In the genomic region with DNA sequence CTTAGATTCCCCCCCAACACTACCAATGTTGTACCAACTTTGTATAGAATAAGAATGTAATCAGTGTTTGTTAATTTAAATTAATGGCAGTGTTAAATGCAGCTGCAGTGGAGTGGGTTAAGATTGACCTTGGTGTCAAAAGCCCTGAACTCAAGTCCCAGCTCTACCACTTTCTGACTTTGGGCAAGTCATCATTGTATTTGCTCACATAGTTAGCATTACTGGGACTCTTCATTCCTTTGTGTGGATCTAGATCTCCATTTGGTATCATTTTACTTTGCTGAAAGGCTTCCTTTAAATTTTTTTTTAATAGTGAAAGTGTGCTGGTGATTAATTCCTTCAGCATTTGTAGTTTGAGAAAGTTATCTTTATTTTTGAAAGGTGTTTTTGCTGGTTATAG, we compare ENCODE assay signal across 30 cellular contexts.
"Had no signal": no experiment of that assay in that cellular context is flagged by ENCODE, and none has a peak within 500 bp of the region (broad histone marks: within the 10 kb centered on the region; RNA-seq: fewer than 3 reads in every experiment).

No MANE protein-coding gene starts in this region.

- H3K36me3 Mint-ChIP-seq: activated naive CD8-positive, alpha-beta T cell treated with anti-CD3 and anti-CD28 coated beads for 36 hours had no signal

- H3K27ac Mint-ChIP-seq: activated CD4-positive, alpha-beta memory T cell treated with anti-CD3 and anti-CD28 coated beads, Interleukin-2, amount 10 ng/mL, durations not matched to agents 7 days and 5 days; activated CD4-positive, alpha-beta T cell treated with anti-CD3 and anti-CD28 coated beads, Interleukin-2, amount 10 ng/mL, durations not matched to agents 7 days and 5 days; activated naive CD8-positive, alpha-beta T cell treated with anti-CD3 and anti-CD28 coated beads for 36 hours; activated naive CD8-positive, alpha-beta T cell treated with anti-CD3 and anti-CD28 coated beads, Interleukin-2, amount 50 U/mL, for 24 hours; activated T-cell treated with anti-CD3 and anti-CD28 coated beads, Interleukin-2, amount 50 U/mL, for 24 hours; activated T-cell treated with anti-CD3 and anti-CD28 coated beads, Interleukin-2, amount 50 U/mL, for 72 hours; T-helper 17 cell; T-helper 2 cell treated with Interferon-gamma antibody and Interleukin-4, amounts not matched to agents 5 μg/mL and 100 μg/mL, for 36 hours had no signal

- H3K27ac ChIP-seq: adrenal gland, body of pancreas, epithelial cell of prostate, esophagus squamous epithelium had no signal

- DNase-seq: activated CD4-positive, alpha-beta memory T cell treated with anti-CD3 and anti-CD28 coated beads, Interleukin-2, amount 10 ng/mL, durations not matched to agents 7 days and 5 days; activated CD4-positive, alpha-beta T cell treated with anti-CD3 and anti-CD28 coated beads for 1 hour; activated CD4-positive, alpha-beta T cell treated with anti-CD3 and anti-CD28 coated beads for 4 hours; activated CD4-positive, alpha-beta T cell treated with anti-CD3 and anti-CD28 coated beads, Interleukin-2, amount 10 ng/mL, durations not matched to agents 7 days and 5 days; activated CD4-positive, alpha-beta T cell treated with anti-CD3 and anti-CD28 coated beads, Interleukin-2, amount 50 U/mL, for 4 hours; activated CD8-positive, alpha-beta memory T cell treated with anti-CD3 and anti-CD28 coated beads, Interleukin-2, amount 50 U/mL, for 48 hours; activated gamma-delta T cell; activated naive CD4-positive, alpha-beta T cell; activated naive CD4-positive, alpha-beta T cell treated with anti-CD3 and anti-CD28 coated beads, Interleukin-2, amount 50 U/mL, for 16 hours; activated naive CD8-positive, alpha-beta T cell treated with anti-CD3 and anti-CD28 coated beads for 36 hours; activated naive CD8-positive, alpha-beta T cell treated with anti-CD3 and anti-CD28 coated beads, Interleukin-2, amount 50 U/mL, for 24 hours; activated T-cell treated with anti-CD3 and anti-CD28 coated beads for 4 hours; activated T-cell treated with anti-CD3 and anti-CD28 coated beads, Interleukin-2, amount 50 U/mL, for 24 hours; activated T-cell treated with anti-CD3 and anti-CD28 coated beads, Interleukin-2, amount 50 U/mL, for 72 hours; adrenal gland; amygdala; aorta; body of pancreas; caudate nucleus; cortex of kidney; dermis blood vessel endothelial cell; effector CD8-positive, alpha-beta T cell; esophagus squamous epithelium; foreskin melanocyte; head of caudate nucleus; T-helper 1 cell; T-helper 17 cell; T1000 had no signal

- H3K9me3 Mint-ChIP-seq: activated CD4-positive, alpha-beta T cell treated with anti-CD3 and anti-CD28 coated beads, Interleukin-2, amount 10 ng/mL, durations not matched to agents 7 days and 5 days; activated naive CD8-positive, alpha-beta T cell treated with anti-CD3 and anti-CD28 coated beads for 36 hours; activated naive CD8-positive, alpha-beta T cell treated with anti-CD3 and anti-CD28 coated beads, Interleukin-2, amount 50 U/mL, for 24 hours; activated T-cell treated with anti-CD3 and anti-CD28 coated beads, Interleukin-2, amount 50 U/mL, for 24 hours; T-helper 2 cell treated with Interferon-gamma antibody and Interleukin-4, amounts not matched to agents 5 μg/mL and 100 μg/mL, for 36 hours had no signal

- H3K27me3 ChIP-seq: adrenal gland, body of pancreas, esophagus squamous epithelium had no signal

- H3K4me3 ChIP-seq: adrenal gland, body of pancreas, esophagus squamous epithelium had no signal

- H3K4me3 Mint-ChIP-seq: activated CD4-positive, alpha-beta memory T cell treated with anti-CD3 and anti-CD28 coated beads, Interleukin-2, amount 10 ng/mL, durations not matched to agents 7 days and 5 days; activated CD4-positive, alpha-beta T cell treated with anti-CD3 and anti-CD28 coated beads, Interleukin-2, amount 10 ng/mL, durations not matched to agents 7 days and 5 days; activated naive CD8-positive, alpha-beta T cell treated with anti-CD3 and anti-CD28 coated beads for 36 hours; activated naive CD8-positive, alpha-beta T cell treated with anti-CD3 and anti-CD28 coated beads, Interleukin-2, amount 50 U/mL, for 24 hours; activated T-cell treated with anti-CD3 and anti-CD28 coated beads, Interleukin-2, amount 50 U/mL, for 24 hours; activated T-cell treated with anti-CD3 and anti-CD28 coated beads, Interleukin-2, amount 50 U/mL, for 72 hours; T-helper 17 cell; T-helper 2 cell treated with Interferon-gamma antibody and Interleukin-4, amounts not matched to agents 5 μg/mL and 100 μg/mL, for 36 hours had no signal

- H3K9me3 ChIP-seq: adrenal gland, body of pancreas, esophagus squamous epithelium had no signal

- H3K36me3 ChIP-seq: adrenal gland, esophagus squamous epithelium had no signal

- H3K4me1 ChIP-seq: adrenal gland had no signal

- ATAC-seq: activated naive CD8-positive, alpha-beta T cell treated with anti-CD3 and anti-CD28 coated beads, Interleukin-2, amount 50 U/mL, for 24 hours; activated T-cell treated with anti-CD3 and anti-CD28 coated beads, Interleukin-2, amount 50 U/mL, for 72 hours; body of pancreas; T-helper 17 cell had no signal

- H3K4me1 Mint-ChIP-seq: activated CD4-positive, alpha-beta memory T cell treated with anti-CD3 and anti-CD28 coated beads, Interleukin-2, amount 10 ng/mL, durations not matched to agents 7 days and 5 days; activated CD4-positive, alpha-beta T cell treated with anti-CD3 and anti-CD28 coated beads, Interleukin-2, amount 10 ng/mL, durations not matched to agents 7 days and 5 days; activated naive CD8-positive, alpha-beta T cell treated with anti-CD3 and anti-CD28 coated beads for 36 hours; activated naive CD8-positive, alpha-beta T cell treated with anti-CD3 and anti-CD28 coated beads, Interleukin-2, amount 50 U/mL, for 24 hours; T-helper 17 cell had no signal
